In the genomic region with DNA sequence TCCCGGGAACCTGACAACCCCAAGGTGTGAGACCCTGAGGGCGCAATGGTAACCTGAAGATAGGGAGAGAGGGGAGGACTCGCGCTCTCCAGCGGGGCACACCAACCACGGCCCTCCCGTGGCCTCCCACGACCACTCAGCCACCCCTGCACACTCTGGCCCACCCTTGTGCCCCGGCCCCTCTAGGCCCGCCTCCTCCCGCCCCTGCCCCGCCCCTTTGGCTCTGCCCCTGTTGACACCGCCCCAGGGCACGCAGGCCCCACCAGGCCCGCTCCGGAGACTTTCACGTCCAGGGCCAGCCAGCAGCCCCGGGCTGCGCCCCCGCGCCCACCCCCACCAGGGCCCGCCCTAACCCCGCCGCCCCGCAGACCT, we compare ENCODE assay signal across 6 cellular contexts. TPM values are rescaled to one million over a fixed set of nuclear protein-coding genes. Genes with fewer than 3 reads are reported as not detected.
DNase-seq lines count a peak whose midpoint lies in the region; ATAC-seq lines count a peak whose summit lies in the region.

No MANE protein-coding gene starts in this region.

- H3K9me3 ChIP-seq in CD8-positive, alpha-beta memory T cell (ENCODE audit: low read length): no peaks in the 10 kb centered on the region
- H3K9me3 ChIP-seq in MG63: no peaks in the 10 kb centered on the region

- POLR2A ChIA-PET in CD8-positive, alpha-beta memory T cell (lab: Charles Lee): interaction anchor here (0.9 to 1.0 kb wide), 4 partner anchors 15 to 72 kb away, joined by 3 to 7 read pairs (median 4); partner anchors contain the start of genes ABCB8 and FASTK

- H3K27me3 Mint-ChIP-seq in CD8-positive, alpha-beta memory T cell: peaks cover 2 to 9% of the 10 kb centered on the region in 2 donors
- no peaks in the 10 kb centered on the region for H3K27me3 Mint-ChIP-seq in activated T-helper 17 cell treated with anti-CD3 and anti-CD28 coated beads, Interleukin-2, amount 50 U/mL, for 72 hours
- peaks cover 6 to 69% (median 31%) of the 10 kb centered on the region in 3 donors for H3K27me3 Mint-ChIP-seq in naive B cell

- peaks cover 0 to 2% (median 0%) of the 10 kb centered on the region in 3 donors for H3K36me3 Mint-ChIP-seq in CD8-positive, alpha-beta memory T cell
- H3K36me3 Mint-ChIP-seq in activated T-helper 17 cell treated with anti-CD3 and anti-CD28 coated beads, Interleukin-2, amount 50 U/mL, for 72 hours (ENCODE audit: low read depth): peaks cover 25% of the 10 kb centered on the region
- no peaks in the 10 kb centered on the region for H3K36me3 Mint-ChIP-seq in naive B cell

- peaks cover 93% of the 10 kb centered on the region for H3K4me1 ChIP-seq in CD8-positive, alpha-beta memory T cell (ENCODE audit: insufficient read depth, low read length)

- no peak for DNase-seq in CD8-positive, alpha-beta memory T cell
- no peak for DNase-seq in naive B cell
- DNase-seq in EL: no peak
- DNase-seq in MG63: no peak
- DNase-seq in amniotic stem cell (lab: John Stamatoyannopoulos, UW): no peak

- H3K27ac Mint-ChIP-seq in CD8-positive, alpha-beta memory T cell: peak overlapping the region; percentile 98 to 100 (median 100)
- peak overlapping the region; percentile 96 for H3K27ac Mint-ChIP-seq in activated T-helper 17 cell treated with anti-CD3 and anti-CD28 coated beads, Interleukin-2, amount 50 U/mL, for 72 hours
- peak overlapping the region; percentile 93 to 100 (median 98) for H3K27ac Mint-ChIP-seq in naive B cell

- peak overlapping the region; percentile 79 for H3K27ac ChIP-seq in CD8-positive, alpha-beta memory T cell (ENCODE audit: low read depth, low read length)

- CTCF ChIA-PET in CD8-positive, alpha-beta memory T cell (lab: Charles Lee): interaction anchor here (1.0 to 7.6 kb wide), 9 partner anchors 15 to 110 kb away, joined by 3 to 39 read pairs (median 4); partner anchors contain the start of gene ABCB8

- peak overlapping the region in 5 of 7 donors; percentile 89 to 99 (median 95) for H3K4me3 Mint-ChIP-seq in CD8-positive, alpha-beta memory T cell
- H3K4me3 Mint-ChIP-seq in activated T-helper 17 cell treated with anti-CD3 and anti-CD28 coated beads, Interleukin-2, amount 50 U/mL, for 72 hours: peak overlapping the region; percentile 89
- H3K4me3 Mint-ChIP-seq in naive B cell: peak overlapping the region; percentile 75 to 98 (median 92)

- no peak overlapping the region for H3K4me3 ChIP-seq in CD8-positive, alpha-beta memory T cell (ENCODE audit: low read length)
- no peak overlapping the region for H3K4me3 ChIP-seq in MG63

- H3K9me3 Mint-ChIP-seq in CD8-positive, alpha-beta memory T cell: peaks cover 0 to 1% (median 0%) of the 10 kb centered on the region in 5 donors
- H3K9me3 Mint-ChIP-seq in activated T-helper 17 cell treated with anti-CD3 and anti-CD28 coated beads, Interleukin-2, amount 50 U/mL, for 72 hours: peaks cover 3% of the 10 kb centered on the region
- H3K9me3 Mint-ChIP-seq in naive B cell: no peaks in the 10 kb centered on the region

- ATAC-seq in activated T-helper 17 cell treated with anti-CD3 and anti-CD28 coated beads, Interleukin-2, amount 50 U/mL, for 72 hours (replicated peaks): no peak
- ATAC-seq in naive B cell (ENCODE audit: low read depth in 2 of 2): no peak

- H3K4me1 Mint-ChIP-seq in CD8-positive, alpha-beta memory T cell: peaks cover 62 to 88% (median 65%) of the 10 kb centered on the region in 3 donors
- H3K4me1 Mint-ChIP-seq in activated T-helper 17 cell treated with anti-CD3 and anti-CD28 coated beads, Interleukin-2, amount 50 U/mL, for 72 hours: peaks cover 55% of the 10 kb centered on the region
- H3K4me1 Mint-ChIP-seq in naive B cell: peaks cover 44 to 54% (median 45%) of the 10 kb centered on the region in 3 donors

- H3K36me3 ChIP-seq in CD8-positive, alpha-beta memory T cell (ENCODE audit: insufficient read depth, low read length): no peaks in the 10 kb centered on the region
- no peaks in the 10 kb centered on the region for H3K36me3 ChIP-seq in MG63

- no peaks in the 10 kb centered on the region for H3K27me3 ChIP-seq in CD8-positive, alpha-beta memory T cell (ENCODE audit: insufficient read depth, low read length, poor library complexity, severe bottlenecking)
- H3K27me3 ChIP-seq in MG63: 0 out of 2 replicates have a peak, but pooled peaks cover 1% of the 10 kb centered on the region

RNA-seq across cellular contexts. Expression of gene ATG9B, which starts 11.0 kb away (rescaled TPM):
- 1 to 10 TPM; 3.8 to 4.2 TPM for total RNA-seq in CD8-positive, alpha-beta memory T cell
- 15.4 TPM for polyA plus RNA-seq in CD8-positive, alpha-beta memory T cell
- total RNA-seq in activated T-helper 17 cell treated with anti-CD3 and anti-CD28 coated beads, Interleukin-2, amount 50 U/mL, for 72 hours: 10 to 100 TPM in 1 of 2 donors, 1 to 10 TPM in 1; 2.9 to 18.2 TPM
- polyA plus RNA-seq in naive B cell (ENCODE audit: low read depth in 6 of 6): 10 to 100 TPM in 2 of 6 donors, 1 to 10 TPM in 4; 7.6 to 14.3 (median 9.6) TPM
- total RNA-seq in MG63 (2014; rRNA removed; shearing (Covaris generic); ENCODE audit: low replicate concordance): not detected in 2 replicates

RNA-seq across cellular contexts. Expression of gene ABCB8, which starts 14.9 kb away (rescaled TPM):
- total RNA-seq in CD8-positive, alpha-beta memory T cell: 10 to 100 TPM; 49.2 to 52.3 TPM
- polyA plus RNA-seq in CD8-positive, alpha-beta memory T cell: 18.4 TPM
- 10 to 100 TPM; 36.4 to 52.0 TPM for total RNA-seq in activated T-helper 17 cell treated with anti-CD3 and anti-CD28 coated beads, Interleukin-2, amount 50 U/mL, for 72 hours
- 10 to 100 TPM; 18.4 to 32.4 (median 23.4) TPM for polyA plus RNA-seq in naive B cell (ENCODE audit: low read depth in 6 of 6)
- 14.4 and 22.4 TPM in 2 replicates for total RNA-seq in MG63 (2014; rRNA removed; shearing (Covaris generic); ENCODE audit: low replicate concordance)

RNA-seq across cellular contexts. Expression of gene NOS3, which starts 22.5 kb away (rescaled TPM):
- 10 to 100 TPM in 1 of 2 experiments, 1 to 10 TPM in 1; 9.9 to 10.6 TPM for total RNA-seq in CD8-positive, alpha-beta memory T cell
- 5.2 TPM for polyA plus RNA-seq in CD8-positive, alpha-beta memory T cell
- total RNA-seq in activated T-helper 17 cell treated with anti-CD3 and anti-CD28 coated beads, Interleukin-2, amount 50 U/mL, for 72 hours: 10 to 100 TPM in 1 of 2 donors, 1 to 10 TPM in 1; 8.0 to 12.1 TPM
- 1 to 10 TPM in 4 of 6 donors, under 1 TPM in 2; 0.29 to 2.8 (median 1.3) TPM for polyA plus RNA-seq in naive B cell (ENCODE audit: low read depth in 6 of 6)
- 0.20 TPM in 1 of 2 replicates, not detected in the other for total RNA-seq in MG63 (2014; rRNA removed; shearing (Covaris generic); ENCODE audit: low replicate concordance)

RNA-seq across cellular contexts. Expression of gene ASIC3, which starts 35.0 kb away (rescaled TPM):
- total RNA-seq in CD8-positive, alpha-beta memory T cell: 1 to 10 TPM; 2.6 to 3.6 TPM
- polyA plus RNA-seq in CD8-positive, alpha-beta memory T cell: not detected
- total RNA-seq in activated T-helper 17 cell treated with anti-CD3 and anti-CD28 coated beads, Interleukin-2, amount 50 U/mL, for 72 hours: 1 to 10 TPM; 9.0 to 9.7 TPM
- polyA plus RNA-seq in naive B cell (ENCODE audit: low read depth in 6 of 6): not detected
- 0.76 TPM in 1 of 2 replicates, not detected in the other for total RNA-seq in MG63 (2014; rRNA removed; shearing (Covaris generic); ENCODE audit: low replicate concordance)

RNA-seq across cellular contexts. Expression of gene KCNH2, which starts 35.2 kb away (rescaled TPM):
- under 1 TPM; 0.11 to 0.24 TPM for total RNA-seq in CD8-positive, alpha-beta memory T cell
- polyA plus RNA-seq in CD8-positive, alpha-beta memory T cell: 0.63 TPM
- total RNA-seq in activated T-helper 17 cell treated with anti-CD3 and anti-CD28 coated beads, Interleukin-2, amount 50 U/mL, for 72 hours: under 1 TPM; 0.32 to 0.77 TPM
- under 1 TPM in 3 of 6 donors, not detected in 3; 0.17 to 0.29 (median 0.29) TPM for polyA plus RNA-seq in naive B cell (ENCODE audit: low read depth in 6 of 6)
- total RNA-seq in MG63 (2014; rRNA removed; shearing (Covaris generic); ENCODE audit: low replicate concordance): 0.33 TPM in 1 of 2 replicates, not detected in the other
